8 cellular contexts compared by ENCODE assay signal in the genomic region with DNA sequence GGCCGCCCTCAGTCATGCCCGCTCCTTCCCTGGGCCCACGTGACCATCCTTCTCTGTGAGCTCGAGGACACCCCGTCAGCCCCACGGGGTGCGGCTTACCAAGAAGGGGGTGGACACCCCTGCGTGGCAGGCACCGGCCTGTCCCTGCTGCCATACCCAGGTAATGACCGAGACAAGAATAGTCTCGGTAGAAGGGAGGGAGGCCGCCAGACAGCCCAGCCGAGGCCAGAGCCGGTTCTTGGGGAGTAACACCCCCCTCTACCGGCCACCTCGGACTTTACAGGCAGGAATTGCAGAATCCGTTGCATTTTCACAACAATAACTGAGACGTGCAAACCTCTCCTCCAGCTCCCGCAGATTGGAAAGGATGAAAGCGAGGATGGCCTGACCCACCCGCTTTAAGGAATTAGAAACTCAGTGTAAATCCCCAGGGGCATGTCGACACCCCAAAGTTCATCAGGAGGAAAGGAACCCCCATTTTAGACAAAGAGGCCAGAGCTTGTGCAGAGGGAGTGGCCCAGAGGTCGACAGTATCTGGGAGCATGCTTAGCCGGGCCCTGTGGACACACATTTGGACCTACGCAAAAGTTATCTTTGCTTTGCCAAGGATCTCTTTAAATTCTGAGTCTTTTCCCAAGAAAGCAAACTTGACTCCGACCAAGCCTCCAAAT.
DNase-seq lines count a peak whose midpoint lies in the region; ATAC-seq and TF ChIP-seq lines count a peak whose summit lies in the region.

No MANE protein-coding gene starts in this region.

- POLR2A ChIA-PET in activated CD4-positive, alpha-beta T cell treated with anti-CD3 and anti-CD28 coated beads for 36 hours (lab: Charles Lee), result no interaction called here

- no peak for TF ChIP-seq POLR2A in testis (IDR thresholded peaks at IDR 0.05)

- H3K27ac Mint-ChIP-seq in activated CD4-positive, alpha-beta T cell treated with anti-CD3 and anti-CD28 coated beads for 36 hours, result no peak overlapping the region
- H3K27ac Mint-ChIP-seq in endodermal cell, result no peak overlapping the region

- no peak overlapping the region for H3K4me3 Mint-ChIP-seq in activated CD4-positive, alpha-beta T cell treated with anti-CD3 and anti-CD28 coated beads for 36 hours
- H3K4me3 Mint-ChIP-seq in endodermal cell, result no peak overlapping the region

- H3K9me3 ChIP-seq in endodermal cell (ENCODE audit: control insufficient read depth, low read length), result no peaks in the 10 kb centered on the region
- no peaks in the 10 kb centered on the region for H3K9me3 ChIP-seq in testis

- DNase-seq in LoVo (ENCODE audit: low spot score), result peak; percentile 21
- peak; percentile 74 for DNase-seq in activated CD4-positive, alpha-beta T cell treated with anti-CD3 and anti-CD28 coated beads for 36 hours
- DNase-seq in endodermal cell, result peak; percentile 93
- DNase-seq in midbrain (lab: John Stamatoyannopoulos, UW), result peak; percentile 58
- DNase-seq in testis, result peak; percentile 79

- TF ChIP-seq CTCF in GM12875 (IDR thresholded peaks at IDR 0.05; ENCODE audit: borderline replicate concordance, insufficient read depth, low read depth, low read length), result peak; percentile 80
- peak; percentile 91 for TF ChIP-seq CTCF in endodermal cell (conservative IDR thresholded peaks at IDR 0.05)
- TF ChIP-seq CTCF in testis (IDR thresholded peaks at IDR 0.05), result peak; percentile 60 to 75 (median 65)

- H3K27me3 Mint-ChIP-seq in activated CD4-positive, alpha-beta T cell treated with anti-CD3 and anti-CD28 coated beads for 36 hours, result peaks cover 21% of the 10 kb centered on the region
- H3K27me3 Mint-ChIP-seq in endodermal cell (ENCODE audit: insufficient read depth), result peaks cover 59% of the 10 kb centered on the region

- H3K27ac ChIP-seq in endodermal cell (ENCODE audit: low read depth, low read length) (no peak overlapping the region), testis (no peak overlapping the region)

- peaks cover 3% of the 10 kb centered on the region for H3K4me1 Mint-ChIP-seq in activated CD4-positive, alpha-beta T cell treated with anti-CD3 and anti-CD28 coated beads for 36 hours
- H3K4me1 Mint-ChIP-seq in endodermal cell, result no peaks in the 10 kb centered on the region

- no peaks in the 10 kb centered on the region for H3K36me3 ChIP-seq in endodermal cell (ENCODE audit: control insufficient read depth, insufficient read depth, low read length)
- H3K36me3 ChIP-seq in testis (ENCODE audit: low read depth, missing control alignments), result no peaks in the 10 kb centered on the region

- no peak overlapping the region for H3K9ac ChIP-seq in endodermal cell (ENCODE audit: extremely low read depth, low read length, poor library complexity, severe bottlenecking)

- no peaks in the 10 kb centered on the region for H3K36me3 Mint-ChIP-seq in activated CD4-positive, alpha-beta T cell treated with anti-CD3 and anti-CD28 coated beads for 36 hours (ENCODE audit: low read depth)
- no peaks in the 10 kb centered on the region for H3K36me3 Mint-ChIP-seq in endodermal cell (ENCODE audit: low read depth)

- H3K4me3 ChIP-seq in GM12875 (ENCODE audit: low read depth, low read length), result no peak overlapping the region
- no peak overlapping the region for H3K4me3 ChIP-seq in endodermal cell (ENCODE audit: low read length)
- no peak overlapping the region for H3K4me3 ChIP-seq in testis

- ATAC-seq in activated CD4-positive, alpha-beta T cell treated with anti-CD3 and anti-CD28 coated beads for 36 hours, result peak; percentile 48
- no peak for ATAC-seq in GM21390 (IDR thresholded peaks at IDR 0.05; ENCODE audit: unreplicated experiment)
- ATAC-seq in HG02884 (IDR thresholded peaks at IDR 0.05; ENCODE audit: unreplicated experiment), result no peak

- intact Hi-C loops in activated CD4-positive, alpha-beta T cell treated with anti-CD3 and anti-CD28 coated beads for 36 hours (cut with DNase I, micrococcal nuclease), result loop anchor here (1.0 to 10.0 kb wide), 3 partner anchors 332 to 661 kb away; partner anchors contain the start of gene EPB41L5 (in 1 of the 2)
- intact Hi-C loops in testis (cut with DNase I; ENCODE audit: low total_unique reads), result no loop called here

- CTCF ChIA-PET in activated CD4-positive, alpha-beta T cell treated with anti-CD3 and anti-CD28 coated beads for 36 hours (lab: Charles Lee), result interaction anchor here (0.6 to 1.5 kb wide), 11 partner anchors 10 to 1795 kb away, joined by 3 to 9 read pairs (median 3); no protein-coding TSS in a partner anchor

- WGBS in endodermal cell (ENCODE audit: insufficient coverage in 1 of 2, insufficient read length in 1 of 2), 2 experiments, result 53 to 68% methylated on average over 9 to 26 of the region's 26 CpGs
- 54 to 67% methylated on average over 18 to 26 of the region's 26 CpGs for WGBS in testis, 2 donors

- no peaks in the 10 kb centered on the region for H3K4me1 ChIP-seq in endodermal cell (ENCODE audit: control insufficient read depth, insufficient read depth, low read length)
- H3K4me1 ChIP-seq in testis, result peaks cover 8% of the 10 kb centered on the region

- H3K9me3 Mint-ChIP-seq in activated CD4-positive, alpha-beta T cell treated with anti-CD3 and anti-CD28 coated beads for 36 hours (ENCODE audit: low read depth), result no peaks in the 10 kb centered on the region
- no peaks in the 10 kb centered on the region for H3K9me3 Mint-ChIP-seq in endodermal cell

- H3K27me3 ChIP-seq in endodermal cell (ENCODE audit: control insufficient read depth, insufficient read depth, low read length, poor library complexity, severe bottlenecking), result peaks cover 27% of the 10 kb centered on the region
- H3K27me3 ChIP-seq in testis, result no peaks in the 10 kb centered on the region

Comparison
In these comparisons a context has a peak if more than half of its experiments do, and no peak if none do; other contexts are left out.
1. DNase-seq: peak in every context shown above with its lines; median percentile 93 in endodermal cell; 79 in testis; 74 in activated CD4-positive, alpha-beta T cell treated with anti-CD3 and anti-CD28 coated beads for 36 hours; 58 in midbrain; 21 in LoVo.